Comparison of ENCODE assay signal across 21 cellular contexts in the genomic region with DNA sequence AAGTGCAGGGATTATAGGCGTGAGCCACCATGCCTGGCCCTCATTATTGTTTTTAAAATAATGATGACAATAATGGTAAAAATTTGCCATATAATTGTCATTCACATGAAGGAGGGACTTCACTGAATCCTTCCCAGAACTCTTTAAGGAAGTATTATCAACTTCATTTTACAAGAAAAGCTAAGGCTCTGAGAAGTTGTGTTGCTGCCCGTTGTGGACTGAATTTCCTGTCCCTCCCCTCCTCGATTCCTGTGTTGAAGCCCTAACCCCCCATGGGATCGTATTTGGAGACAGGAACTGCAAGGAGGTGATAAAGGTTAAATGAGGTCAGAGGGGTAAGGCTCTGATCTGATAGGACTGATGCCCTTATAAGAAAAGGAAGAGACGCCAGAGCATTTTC.
DNase-seq lines count a peak whose midpoint lies in the region; ATAC-seq, FAIRE-seq and TF ChIP-seq lines count a peak whose summit lies in the region.
"Had no signal": no experiment of that assay in that cellular context is flagged by ENCODE, and none has a peak within 500 bp of the region (broad histone marks: within the 10 kb centered on the region; RNA-seq: fewer than 3 reads in every experiment).

No MANE protein-coding gene starts in this region.

- POLR2A ChIA-PET in K562 (lab: Yijun Ruan, JAX): no interaction called here

- TF ChIP-seq CTCF in K562 (IDR thresholded peaks at IDR 0.05 in 2 of 3, conservative IDR thresholded peaks at IDR 0.05 in 1 of 3; ENCODE audit: insufficient read depth in 2 of 3, low read depth in 1 of 3, low read length in 3 of 3): no peak

- no peak for DNase-seq in K562 (ENCODE audit: extremely low read depth in 1 of 4, low spot score in 3 of 4)
- no peak for DNase-seq in occipital lobe (lab: John Stamatoyannopoulos, UW)
- no peak for DNase-seq in Right ventricle myocardium superior
- no peak for DNase-seq in NCI-H524 (lab: John Stamatoyannopoulos, UW)
- DNase-seq: 8988T; ACHN; BE2C; C1 segment of cervical spinal cord; Caco-2; Calu3; CD4-positive, alpha-beta memory T cell; CD4-positive, CD25-positive, alpha-beta regulatory T cell; CD8-positive, alpha-beta memory T cell; DMS79 treated with DMSO at 0.1 percent for 48 hours; GF-D8 had no signal

- H3K27ac ChIP-seq in BLaER1 treated with 17β-estradiol and CSF1 and Interleukin-3, amounts not matched to agents 10 nM and 100 nM: peak overlapping the region in 1 of 11 experiments; percentile 35; a peak in 3 of 22 replicates
- H3K27ac ChIP-seq in K562 (ENCODE audit: extremely low read depth, low read depth, low read length): no peak overlapping the region

- no peaks in the 10 kb centered on the region for H3K27me3 ChIP-seq in BLaER1 treated with 17β-estradiol and CSF1 and Interleukin-3, amounts not matched to agents 10 nM and 100 nM
- peaks cover 0 to 2% of the 10 kb centered on the region in 2 experiments; a peak in 2 of 5 replicates for H3K27me3 ChIP-seq in K562 (ENCODE audit: control insufficient read depth in 2 of 2, insufficient read depth in 2 of 2, low read length in 2 of 2)
- H3K27me3 ChIP-seq: BE2C had no signal

- ATAC-seq in K562: no peak
- no peak for ATAC-seq in Right ventricle myocardium superior (ENCODE audit: poor library complexity)

- peaks cover 10 to 27% (median 14%) of the 10 kb centered on the region in 10 experiments for H3K4me1 ChIP-seq in BLaER1 treated with 17β-estradiol and CSF1 and Interleukin-3, amounts not matched to agents 10 nM and 100 nM
- no peaks in the 10 kb centered on the region for H3K4me1 ChIP-seq in K562 (replicated peaks in 1 of 2; ENCODE audit: control insufficient read depth in 2 of 2, insufficient read depth in 2 of 2, low read length in 2 of 2)
- H3K4me1 ChIP-seq: BE2C had no signal

- peak overlapping the region; percentile 7 to 84 (median 56); a peak in 20 of 22 replicates for H3K4me2 ChIP-seq in BLaER1 treated with 17β-estradiol and CSF1 and Interleukin-3, amounts not matched to agents 10 nM and 100 nM
- no peak overlapping the region for H3K4me2 ChIP-seq in K562 (ENCODE audit: insufficient read depth, low read length)

- CTCF ChIA-PET in K562 (lab: Yijun Ruan, JAX; ENCODE audit: low intra/inter-chr PET ratio): no interaction called here

- intact Hi-C loops in K562 (cut with micrococcal nuclease) (no loop called here), Right ventricle myocardium superior (cut with DNase I) (no loop called here)

- BruUV-seq in K562 (replicated peaks; lab: Mats Ljungman, UMichigan): no TSS peak

- in situ Hi-C loops in K562 (cut with MboI): no loop called here

- H3K79me2 ChIP-seq in K562 (ENCODE audit: control insufficient read depth, insufficient read depth, low read length): no peaks in the 10 kb centered on the region

- H3K4me3 ChIP-seq in BLaER1 treated with 17β-estradiol and CSF1 and Interleukin-3, amounts not matched to agents 10 nM and 100 nM: no peak overlapping the region
- H3K4me3 ChIP-seq in K562: no peak overlapping the region

- 0% methylated on average over 5 of the region's 5 CpGs for WGBS in K562 (ENCODE audit: insufficient coverage, low coverage, missing lambda C conversion rate)

- no peak for TF ChIP-seq RAD21 in K562 (CRISPR knock-in tag; conservative IDR thresholded peaks at IDR 0.05 in 1 of 2, IDR thresholded peaks at IDR 0.05 in 1 of 2)

- H2AFZ ChIP-seq in K562 (ENCODE audit: low read depth, low read length): no peak overlapping the region

- peaks cover 0 to 5% (median 2%) of the 10 kb centered on the region in 11 experiments; a peak in 13 of 22 replicates for H3K9me3 ChIP-seq in BLaER1 treated with 17β-estradiol and CSF1 and Interleukin-3, amounts not matched to agents 10 nM and 100 nM (replicated peaks in 1 of 11)
- H3K9me3 ChIP-seq in K562 (replicated peaks; ENCODE audit: control insufficient read depth, insufficient read depth, low read depth, low read length): no peaks in the 10 kb centered on the region
- H3K9me3 ChIP-seq: BE2C, Caco-2 had no signal

- no peak overlapping the region for H3K9ac ChIP-seq in BLaER1 treated with 17β-estradiol and CSF1 and Interleukin-3, amounts not matched to agents 10 nM and 100 nM
- no peak overlapping the region for H3K9ac ChIP-seq in K562 (ENCODE audit: insufficient read depth in 1 of 2, low read depth in 2 of 2, low read length in 2 of 2)

- H3K36me3 ChIP-seq in BLaER1 treated with 17β-estradiol and CSF1 and Interleukin-3, amounts not matched to agents 10 nM and 100 nM: no peaks in the 10 kb centered on the region
- H3K36me3 ChIP-seq in K562 (ENCODE audit: control insufficient read depth, insufficient read depth, low read length): no peaks in the 10 kb centered on the region
- H3K36me3 ChIP-seq: BE2C had no signal

- TF ChIP-seq POLR2A in K562 (conservative IDR thresholded peaks at IDR 0.05): no peak

- FAIRE-seq in K562 (lab: Jason Lieb, UNC): no peak
- FAIRE-seq: A204.1, D721Med, G401.6, GM12891, GM19239 had no signal

- TF ChIP-seq EP300 in K562 (IDR thresholded peaks at IDR 0.05; ENCODE audit: low read length): no peak

- H3K9me1 ChIP-seq in K562 (ENCODE audit: control insufficient read depth, insufficient read depth, low read length): no peaks in the 10 kb centered on the region

- H4K20me1 ChIP-seq in BLaER1 treated with 17β-estradiol and CSF1 and Interleukin-3, amounts not matched to agents 10 nM and 100 nM: no peaks in the 10 kb centered on the region
- H4K20me1 ChIP-seq in K562 (replicated peaks; ENCODE audit: control insufficient read depth, insufficient read depth, low read length): no peaks in the 10 kb centered on the region

TF ChIP-seq in K562, 482 proteins besides CTCF, POLR2A, EP300 and RAD21:
- TF ChIP-seq GTF2E2 (tag; IDR thresholded peaks at IDR 0.05) (no peak), ZNF239 (CRISPR knock-in tag; IDR thresholded peaks at IDR 0.05) (peak; percentile 91), MAFG (tag; conservative IDR thresholded peaks at IDR 0.05) (no peak), TAF15 (IDR thresholded peaks at IDR 0.05; ENCODE audit: low read depth, low read length) (no peak), FOXA1 (IDR thresholded peaks at IDR 0.05; ENCODE audit: borderline replicate concordance) (no peak)
- TF ChIP-seq, protein P1, sequence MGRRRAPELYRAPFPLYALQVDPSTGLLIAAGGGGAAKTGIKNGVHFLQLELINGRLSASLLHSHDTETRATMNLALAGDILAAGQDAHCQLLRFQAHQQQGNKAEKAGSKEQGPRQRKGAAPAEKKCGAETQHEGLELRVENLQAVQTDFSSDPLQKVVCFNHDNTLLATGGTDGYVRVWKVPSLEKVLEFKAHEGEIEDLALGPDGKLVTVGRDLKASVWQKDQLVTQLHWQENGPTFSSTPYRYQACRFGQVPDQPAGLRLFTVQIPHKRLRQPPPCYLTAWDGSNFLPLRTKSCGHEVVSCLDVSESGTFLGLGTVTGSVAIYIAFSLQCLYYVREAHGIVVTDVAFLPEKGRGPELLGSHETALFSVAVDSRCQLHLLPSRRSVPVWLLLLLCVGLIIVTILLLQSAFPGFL (CRISPR knock-in tag; IDR thresholded peaks at IDR 0.05): no peak
- TF ChIP-seq, protein P2, sequence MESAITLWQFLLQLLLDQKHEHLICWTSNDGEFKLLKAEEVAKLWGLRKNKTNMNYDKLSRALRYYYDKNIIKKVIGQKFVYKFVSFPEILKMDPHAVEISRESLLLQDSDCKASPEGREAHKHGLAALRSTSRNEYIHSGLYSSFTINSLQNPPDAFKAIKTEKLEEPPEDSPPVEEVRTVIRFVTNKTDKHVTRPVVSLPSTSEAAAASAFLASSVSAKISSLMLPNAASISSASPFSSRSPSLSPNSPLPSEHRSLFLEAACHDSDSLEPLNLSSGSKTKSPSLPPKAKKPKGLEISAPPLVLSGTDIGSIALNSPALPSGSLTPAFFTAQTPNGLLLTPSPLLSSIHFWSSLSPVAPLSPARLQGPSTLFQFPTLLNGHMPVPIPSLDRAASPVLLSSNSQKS (CRISPR knock-in tag; IDR thresholded peaks at IDR 0.05): no peak
